Comparison of ENCODE assay signal across 11 cellular contexts in the genomic region with DNA sequence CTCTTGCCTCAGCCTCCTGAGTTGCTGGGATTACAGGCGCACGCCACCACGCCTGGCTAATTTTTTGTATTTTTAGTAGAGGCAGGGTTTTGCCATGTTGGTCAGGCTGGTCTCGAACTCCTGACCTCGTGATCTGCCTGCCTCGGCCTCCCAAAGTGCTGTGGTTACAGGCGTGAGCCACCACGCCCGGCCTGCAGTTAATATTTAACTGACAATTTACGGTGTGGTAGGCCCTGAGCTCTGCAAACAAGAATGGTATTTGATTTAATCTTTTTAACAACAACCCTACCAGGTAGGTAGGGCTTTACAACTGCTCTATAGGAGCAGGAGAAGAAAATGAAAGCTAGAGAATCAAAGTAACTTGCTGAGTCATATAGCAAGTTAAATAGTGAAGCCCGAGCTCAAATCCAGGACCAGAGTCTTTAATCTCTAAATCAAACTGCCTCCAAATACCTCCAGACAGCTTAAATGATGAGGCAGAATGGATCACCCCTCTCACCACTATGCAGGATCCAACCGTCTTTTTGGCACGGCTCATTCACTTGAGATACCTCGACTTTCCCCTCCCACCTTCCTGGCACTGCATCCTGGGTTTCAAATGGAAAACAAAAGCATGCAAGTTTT. TPM values are rescaled to one million over a fixed set of nuclear protein-coding genes. Genes with fewer than 3 reads are reported as not detected.
DNase-seq lines count a peak whose midpoint lies in the region; ATAC-seq and TF ChIP-seq lines count a peak whose summit lies in the region.
"Had no signal": no experiment of that assay in that cellular context is flagged by ENCODE, and none has a peak within 500 bp of the region (broad histone marks: within the 10 kb centered on the region; RNA-seq: fewer than 3 reads in every experiment).

No MANE protein-coding gene starts in this region.

- H3K27me3 ChIP-seq in H7 (ENCODE audit: control insufficient read depth, insufficient read depth, low read length): no peaks in the 10 kb centered on the region

- peak overlapping the region; percentile 19 for H3K4me3 Mint-ChIP-seq in central memory CD8-positive, alpha-beta T cell

- TF ChIP-seq CTCF in 22Rv1 (IDR thresholded peaks at IDR 0.05): no peak

- no peaks in the 10 kb centered on the region for H3K9me3 Mint-ChIP-seq in central memory CD8-positive, alpha-beta T cell

- ATAC-seq in GM18867 (IDR thresholded peaks at IDR 0.05; ENCODE audit: unreplicated experiment) (peak; percentile 71), HG03442 (IDR thresholded peaks at IDR 0.05; ENCODE audit: unreplicated experiment) (peak; percentile 88)
- peak; percentile 58 for ATAC-seq in central memory CD8-positive, alpha-beta T cell (replicated peaks; ENCODE audit: extremely low read depth, poor library complexity, severe bottlenecking)

- H3K4me1 Mint-ChIP-seq in central memory CD8-positive, alpha-beta T cell: peaks cover 7% of the 10 kb centered on the region

- no peak overlapping the region for H3K4me3 ChIP-seq in H7 (ENCODE audit: insufficient read depth, low read depth, low read length)
- H3K4me3 ChIP-seq: left ventricle myocardium inferior had no signal

- H3K27me3 Mint-ChIP-seq in central memory CD8-positive, alpha-beta T cell: no peaks in the 10 kb centered on the region

- peak overlapping the region; percentile 35 for H3K27ac Mint-ChIP-seq in central memory CD8-positive, alpha-beta T cell (ENCODE audit: low read depth)

- H3K36me3 ChIP-seq in H7 (replicated peaks; ENCODE audit: control insufficient read depth, insufficient read depth, low read length): peaks cover 1% of the 10 kb centered on the region

- no peak for DNase-seq in central memory CD8-positive, alpha-beta T cell (ENCODE audit: low spot score in 2 of 2)
- DNase-seq in NCI-H69 (lab: John Stamatoyannopoulos, UW): no peak
- DNase-seq in H7: no peak
- DNase-seq in foreskin melanocyte: no peak
- no peak for DNase-seq in NCI-H510A treated with DMSO at 0.1 percent for 48 hours (lab: John Stamatoyannopoulos, UW)
- DNase-seq: activated CD4-positive, CD25-positive, alpha-beta regulatory T cell treated with anti-CD3 and anti-CD28 coated beads, Interleukin-2, amount 50 U/mL, for 72 hours; left ventricle myocardium inferior; NCI-H1436 had no signal

- H3K36me3 Mint-ChIP-seq in central memory CD8-positive, alpha-beta T cell (ENCODE audit: insufficient read depth): peaks cover 14% of the 10 kb centered on the region

- H3K27ac ChIP-seq in 22Rv1: peak overlapping the region; percentile 89
- H3K27ac ChIP-seq: left ventricle myocardium inferior had no signal

RNA-seq across cellular contexts. Expression of gene UEVLD, which starts 9.4 kb away (rescaled TPM):
- 9.4 and 11.0 TPM in 2 replicates for total RNA-seq in H7 (2014; rRNA removed; shearing (Covaris generic))

RNA-seq across cellular contexts. Expression of gene MISFA, which starts 20.5 kb away (rescaled TPM):
- 0.73 TPM in 1 of 2 replicates, not detected in the other for total RNA-seq in H7 (2014; rRNA removed; shearing (Covaris generic))

RNA-seq across cellular contexts. Expression of gene TSG101, which starts 52.3 kb away (rescaled TPM):
- total RNA-seq in H7 (2014; rRNA removed; shearing (Covaris generic)): 53.0 and 72.3 TPM in 2 replicates

RNA-seq across cellular contexts. Expression of gene SPTY2D1, which starts 55.1 kb away (rescaled TPM):
- 10.8 and 19.3 TPM in 2 replicates for total RNA-seq in H7 (2014; rRNA removed; shearing (Covaris generic))
